In the genomic region with DNA sequence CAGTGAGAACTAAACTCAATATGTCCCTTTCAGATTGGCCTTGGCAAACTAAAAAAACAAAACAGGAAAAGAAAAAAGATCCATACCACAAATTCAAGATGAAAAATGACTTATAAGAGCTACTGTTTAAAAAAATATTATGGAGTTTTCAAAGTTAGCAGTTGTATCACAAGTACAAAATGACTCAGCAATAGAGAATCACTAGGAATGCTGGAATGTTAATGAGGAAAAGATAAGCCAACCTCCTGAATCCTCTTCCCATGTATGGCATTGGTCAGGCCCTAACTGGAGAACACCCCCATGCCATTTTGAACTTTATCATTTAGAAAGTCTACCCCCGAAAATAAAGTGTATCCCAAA, we compare ENCODE assay signal across 11 cellular contexts.
DNase-seq lines count a peak whose midpoint lies in the region; TF ChIP-seq lines count a peak whose summit lies in the region.
"Had no signal": no experiment of that assay in that cellular context is flagged by ENCODE, and none has a peak within 500 bp of the region (broad histone marks: within the 10 kb centered on the region; RNA-seq: fewer than 3 reads in every experiment).

No MANE protein-coding gene starts in this region.

- peak overlapping the region in 3 of 5 experiments; percentile 52 to 87 (median 52) for H3K27ac Mint-ChIP-seq in brain
- H3K27ac Mint-ChIP-seq: activated naive CD4-positive, alpha-beta T cell treated with anti-CD3 and anti-CD28 coated beads, Interleukin-2, amount 10 ng/mL, durations not matched to agents 7 days and 5 days had no signal

- no peaks in the 10 kb centered on the region for H3K27me3 Mint-ChIP-seq in brain

- peaks cover 38% of the 10 kb centered on the region for H3K4me1 Mint-ChIP-seq in brain
- H3K4me1 Mint-ChIP-seq: activated naive CD4-positive, alpha-beta T cell treated with anti-CD3 and anti-CD28 coated beads, Interleukin-2, amount 10 ng/mL, durations not matched to agents 7 days and 5 days had no signal

- H3K36me3 ChIP-seq in tibial artery, result no peaks in the 10 kb centered on the region
- H3K36me3 ChIP-seq: MG63 had no signal

- peak; percentile 61 for DNase-seq in HS-5 (ENCODE audit: low read depth)
- DNase-seq in kidney tubule cell (ENCODE audit: low spot score), result peak; percentile 63
- DNase-seq in tibial artery, result no peak
- DNase-seq in anterior cingulate cortex (lab: John Stamatoyannopoulos, UW), result no peak
- no peak for DNase-seq in dedifferentiated amniotic fluid mesenchymal stem cell (ENCODE audit: extremely low spot score)
- no peak for DNase-seq in RPMI8226
- DNase-seq in pons (ENCODE audit: low spot score), result no peak
- DNase-seq: activated CD4-positive, CD25-positive, alpha-beta regulatory T cell; activated naive CD4-positive, alpha-beta T cell treated with anti-CD3 and anti-CD28 coated beads, Interleukin-2, amount 10 ng/mL, durations not matched to agents 7 days and 5 days; MG63 had no signal

- no peaks in the 10 kb centered on the region for H3K27me3 ChIP-seq in tibial artery
- H3K27me3 ChIP-seq: MG63 had no signal

- no peaks in the 10 kb centered on the region for H3K9me3 ChIP-seq in tibial artery
- H3K9me3 ChIP-seq: MG63 had no signal

- H3K4me3 Mint-ChIP-seq in brain, result peak overlapping the region in 1 of 5 experiments; percentile 2
- H3K4me3 Mint-ChIP-seq: activated naive CD4-positive, alpha-beta T cell treated with anti-CD3 and anti-CD28 coated beads, Interleukin-2, amount 10 ng/mL, durations not matched to agents 7 days and 5 days had no signal

- intact Hi-C loops in tibial artery (cut with DNase I; ENCODE audit: low total_unique reads), result no loop called here

- H3K9me3 Mint-ChIP-seq in brain, result no peaks in the 10 kb centered on the region
- H3K9me3 Mint-ChIP-seq: activated naive CD4-positive, alpha-beta T cell treated with anti-CD3 and anti-CD28 coated beads, Interleukin-2, amount 10 ng/mL, durations not matched to agents 7 days and 5 days had no signal

- no peak for TF ChIP-seq CTCF in brain (conservative IDR thresholded peaks at IDR 0.05)
- TF ChIP-seq CTCF in tibial artery (IDR thresholded peaks at IDR 0.05), result no peak

- no peaks in the 10 kb centered on the region for H3K36me3 Mint-ChIP-seq in brain
- H3K36me3 Mint-ChIP-seq: activated naive CD4-positive, alpha-beta T cell treated with anti-CD3 and anti-CD28 coated beads, Interleukin-2, amount 10 ng/mL, durations not matched to agents 7 days and 5 days had no signal

- H3K4me3 ChIP-seq in tibial artery, result no peak overlapping the region
- H3K4me3 ChIP-seq: MG63 had no signal

- H3K27ac ChIP-seq in tibial artery, result peak overlapping the region; percentile 4 to 64

- H3K4me1 ChIP-seq in tibial artery, result peaks cover 0 to 24% (median 7%) of the 10 kb centered on the region in 4 donors

Comparison
In these comparisons a context has a peak if more than half of its experiments do, and no peak if none do; other contexts are left out.
1. DNase-seq: peak in HS-5 (single experiment) and kidney tubule cell (single experiment); none in tibial artery (0 of 2), anterior cingulate cortex (0 of 58), dedifferentiated amniotic fluid mesenchymal stem cell (single experiment), RPMI8226 (single experiment) and pons (single experiment).